In the genomic region with DNA sequence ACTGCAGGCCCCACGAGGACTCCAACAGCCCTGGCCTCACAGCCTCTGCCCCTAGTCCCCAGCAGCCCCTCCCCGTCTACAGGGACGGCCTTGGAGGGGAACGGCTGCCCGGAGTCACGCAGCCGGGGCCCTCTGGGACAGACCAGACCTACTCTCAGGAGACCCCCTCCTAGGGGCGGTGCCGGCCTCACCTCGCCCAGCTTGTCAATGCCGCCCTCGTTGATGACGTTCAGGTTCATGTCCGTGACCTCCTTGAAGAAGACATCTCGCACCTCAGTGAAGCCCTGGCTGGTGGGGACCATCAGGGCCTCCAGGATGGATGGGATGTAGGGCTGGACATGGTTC, we compare ENCODE assay signal across 18 cellular contexts. TPM values are rescaled to one million over a fixed set of nuclear protein-coding genes. Genes with fewer than 3 reads are reported as not detected.
DNase-seq lines count a peak whose midpoint lies in the region; ATAC-seq and TF ChIP-seq lines count a peak whose summit lies in the region.
"Had no signal": no experiment of that assay in that cellular context is flagged by ENCODE, and none has a peak within 500 bp of the region (broad histone marks: within the 10 kb centered on the region; RNA-seq: fewer than 3 reads in every experiment).

No MANE protein-coding gene starts in this region.

- no peak for TF ChIP-seq EP300 in upper lobe of left lung (IDR thresholded peaks at IDR 0.05)

- DNase-seq in body of pancreas, result no peak
- no peak for DNase-seq in left ventricle myocardium inferior
- DNase-seq in upper lobe of left lung, result peak in 1 of 2 donors; percentile 79
- DNase-seq in activated T-cell treated with anti-CD3 and anti-CD28 coated beads, Interleukin-2, amount 50 U/mL, for 48 hours, result no peak
- DNase-seq: activated CD4-positive, alpha-beta T cell treated with anti-CD3 and anti-CD28 coated beads, Interleukin-2, amount 50 U/mL, for 4 hours; activated CD8-positive, alpha-beta memory T cell treated with anti-CD3 and anti-CD28 coated beads, Interleukin-2, amount 50 U/mL, for 48 hours; CD8-positive, alpha-beta T cell; DMS153; immature natural killer cell; NCI-H524; retina; stimulated activated CD4-positive, alpha-beta T cell treated with anti-CD3 and anti-CD28 coated beads, Interleukin-15, amount 100 ng/mL, for 24 hours had no signal

- H3K9ac ChIP-seq in rectal smooth muscle tissue (ENCODE audit: low read length), result no peak overlapping the region
- H3K9ac ChIP-seq: KMS-11 had no signal

- no peak for TF ChIP-seq CTCF in body of pancreas (IDR thresholded peaks at IDR 0.05)
- TF ChIP-seq CTCF in left ventricle myocardium inferior (IDR thresholded peaks at IDR 0.05; ENCODE audit: borderline replicate concordance), result no peak
- TF ChIP-seq CTCF in upper lobe of left lung (IDR thresholded peaks at IDR 0.05), result no peak

- TF ChIP-seq POLR2A in body of pancreas (IDR thresholded peaks at IDR 0.05), result no peak
- no peak for TF ChIP-seq POLR2A in upper lobe of left lung (IDR thresholded peaks at IDR 0.05)

- H3K4me1 ChIP-seq in body of pancreas (no peaks in the 10 kb centered on the region), left ventricle myocardium inferior (peaks cover 26% of the 10 kb centered on the region), rectal smooth muscle tissue (ENCODE audit: control insufficient read depth, insufficient read depth, low read length) (peaks cover 3% of the 10 kb centered on the region), upper lobe of left lung (peaks cover 0 to 5% (median 0%) of the 10 kb centered on the region in 4 donors)

- intact Hi-C loops in body of pancreas (cut with DNase I) (loop anchor here (5.0 kb wide), 1 partner anchor 72 kb away; no protein-coding TSS in a partner anchor), left ventricle myocardium inferior (cut with micrococcal nuclease) (loop anchor here (10.0 kb wide), 1 partner anchor 415 kb away; no protein-coding TSS in a partner anchor)

- no peaks in the 10 kb centered on the region for H3K9me3 ChIP-seq in body of pancreas
- no peaks in the 10 kb centered on the region for H3K9me3 ChIP-seq in left ventricle myocardium inferior (replicated peaks)
- no peaks in the 10 kb centered on the region for H3K9me3 ChIP-seq in upper lobe of left lung

- 56 to 80% methylated on average over 15 of the region's 15 CpGs for WGBS in body of pancreas, 2 donors
- 82 to 84% methylated on average over 15 of the region's 15 CpGs for WGBS in upper lobe of left lung, 2 donors

- ATAC-seq in body of pancreas (no peak), upper lobe of left lung (ENCODE audit: low FRiP score in 2 of 2) (no peak), GM21786 (IDR thresholded peaks at IDR 0.05; ENCODE audit: unreplicated experiment) (no peak), GM21737 (IDR thresholded peaks at IDR 0.05; ENCODE audit: unreplicated experiment) (no peak), HG02588 (IDR thresholded peaks at IDR 0.05; ENCODE audit: unreplicated experiment) (no peak)
- ATAC-seq: CD8-positive, alpha-beta T cell; Panc1 had no signal

- peak overlapping the region in 3 of 4 donors; percentile 19 to 48 (median 19) for H3K27ac ChIP-seq in body of pancreas
- peak overlapping the region; percentile 78 for H3K27ac ChIP-seq in left ventricle myocardium inferior (replicated peaks)
- peak overlapping the region; percentile 58 for H3K27ac ChIP-seq in rectal smooth muscle tissue (ENCODE audit: low read depth, low read length)
- peak overlapping the region; percentile 41 to 74 (median 57) for H3K27ac ChIP-seq in upper lobe of left lung
- H3K27ac ChIP-seq: KMS-11 had no signal

- H3K4me3 ChIP-seq in body of pancreas (no peak overlapping the region), left ventricle myocardium inferior (no peak overlapping the region), rectal smooth muscle tissue (ENCODE audit: low read length) (no peak overlapping the region), upper lobe of left lung (no peak overlapping the region)

- peaks cover 33 to 40% of the 10 kb centered on the region in 2 donors for H3K36me3 ChIP-seq in body of pancreas (replicated peaks in 1 of 2; ENCODE audit: insufficient read depth in 1 of 2, low read depth in 2 of 2)
- peaks cover 55% of the 10 kb centered on the region for H3K36me3 ChIP-seq in left ventricle myocardium inferior
- peaks cover 17% of the 10 kb centered on the region for H3K36me3 ChIP-seq in rectal smooth muscle tissue (ENCODE audit: control insufficient read depth, insufficient read depth, low read length)
- peaks cover 19 to 100% (median 86%) of the 10 kb centered on the region in 4 donors for H3K36me3 ChIP-seq in upper lobe of left lung

- H3K27me3 ChIP-seq in body of pancreas (no peaks in the 10 kb centered on the region), left ventricle myocardium inferior (ENCODE audit: low read depth) (no peaks in the 10 kb centered on the region), rectal smooth muscle tissue (ENCODE audit: control insufficient read depth, insufficient read depth, low read length) (no peaks in the 10 kb centered on the region), upper lobe of left lung (no peaks in the 10 kb centered on the region)

RNA-seq across cellular contexts. Expression of a gene that starts 58.6 kb away (rescaled TPM):
- total RNA-seq in body of pancreas (10 to 100 TPM in 1 of 2 donors, 1 to 10 TPM in 1; 9.6 to 26.0 TPM), left ventricle myocardium inferior (35.4 TPM), upper lobe of left lung (10 to 100 TPM; 12.9 to 77.5 (median 25.4) TPM)

RNA-seq across cellular contexts. Expression of a gene that starts 58.7 kb away (rescaled TPM):
- total RNA-seq in body of pancreas (1,000 to 10,000 TPM in 1 of 2 donors, 100 to 1,000 TPM in 1; 994 to 1,261 TPM), left ventricle myocardium inferior (605 TPM), upper lobe of left lung (1,000 to 10,000 TPM in 4 of 6 donors, 100 to 1,000 TPM in 2; 841 to 1,291 (median 1,060) TPM)

Comparison
In these comparisons a context has a peak if more than half of its experiments do, and no peak if none do; other contexts are left out.
1. H3K27ac ChIP-seq: peak in every context shown above with its lines; median percentile 78 in left ventricle myocardium inferior; 58 in rectal smooth muscle tissue; 57 in upper lobe of left lung; 19 in body of pancreas.